1 cellular context compared by ENCODE assay signal in genomic region chr17:37191219-37191618, GRCh38.
TF ChIP-seq lines count a peak whose summit lies in the region.

No MANE protein-coding gene starts in this region.

TF ChIP-seq in endothelial cell of umbilical vein, 7 proteins besides CTCF, POLR2A, EP300 and RAD21:
- TF ChIP-seq MAX (IDR thresholded peaks at IDR 0.05; ENCODE audit: insufficient read depth, insufficient read length), result no peak
- peak; percentile 59 for TF ChIP-seq GATA2 (IDR thresholded peaks at IDR 0.05; ENCODE audit: insufficient read depth, insufficient read length, low read depth, low read length)
- peak; percentile 29 for TF ChIP-seq FOS (IDR thresholded peaks at IDR 0.05; ENCODE audit: borderline replicate concordance, insufficient read depth, low read length)
- TF ChIP-seq POLR2AphosphoS5 (IDR thresholded peaks at IDR 0.05; ENCODE audit: insufficient read depth, low read depth, low read length), result no peak
